ENCODE assay signal across 1 cellular context in genomic region chr11:1091332-1092083, GRCh38.
TF ChIP-seq lines count a peak whose summit lies in the region.

No MANE protein-coding gene starts in this region.

TF ChIP-seq in IMR-90, 13 proteins besides CTCF, POLR2A, EP300 and RAD21 (continued from another document):
- no peak for TF ChIP-seq USF2 (IDR thresholded peaks at IDR 0.05; ENCODE audit: low read depth, low read length)
